ENCODE assay signal across 8 cellular contexts in the genomic region with DNA sequence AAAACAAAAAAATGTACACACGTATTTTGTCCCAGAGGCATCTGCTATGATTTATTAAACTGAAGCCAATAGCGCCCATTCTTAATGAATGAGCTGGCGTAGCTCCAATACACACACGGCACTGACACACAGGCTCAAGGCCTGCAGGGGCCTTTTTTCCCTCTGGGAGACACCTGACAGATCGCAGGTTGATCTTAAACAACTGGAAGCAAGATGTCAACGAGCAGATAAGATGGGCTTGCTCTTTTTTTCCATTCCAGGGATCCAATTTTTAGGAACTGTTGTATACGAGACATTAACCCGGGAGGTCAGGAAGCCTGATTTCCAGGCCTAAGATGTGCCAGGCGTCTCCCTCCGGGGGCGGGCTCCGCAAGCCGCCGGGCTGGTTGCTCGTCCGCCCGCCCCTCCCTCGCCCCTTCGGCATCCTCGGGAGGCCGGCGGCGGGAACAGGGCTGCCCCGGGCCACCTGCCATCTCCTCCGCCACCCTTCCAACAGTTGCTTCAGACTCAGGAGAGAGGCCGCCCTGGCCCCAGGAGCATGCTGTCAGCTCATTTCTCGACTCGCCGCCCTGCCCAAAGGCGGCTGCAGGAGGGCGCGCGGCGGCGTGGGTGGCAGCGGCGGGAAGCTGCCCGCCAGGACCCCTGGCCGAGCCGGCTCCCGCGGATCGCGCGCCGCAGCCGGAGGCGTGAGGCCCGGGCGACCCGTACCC. TPM values are rescaled to one million over a fixed set of nuclear protein-coding genes. Genes with fewer than 3 reads are reported as not detected.
DNase-seq lines count a peak whose midpoint lies in the region; ATAC-seq and TF ChIP-seq lines count a peak whose summit lies in the region.

No MANE protein-coding gene starts in this region.

- H3K4me1 ChIP-seq in OCI-LY7 (ENCODE audit: insufficient read depth, low read length, poor library complexity, severe bottlenecking), result peaks cover 29% of the 10 kb centered on the region
- H3K4me1 ChIP-seq in trophoblast cell (ENCODE audit: control insufficient read depth in 1 of 2, insufficient read depth in 2 of 2, low read length in 2 of 2), result peaks cover 0 to 4% of the 10 kb centered on the region in 2 experiments

- CTCF ChIA-PET in OCI-LY7 (lab: Charles Lee; ENCODE audit: unreplicated experiment), result interaction anchor here (0.7 kb wide), 1 partner anchor 7 kb away, joined by 3 read pairs; no protein-coding TSS in a partner anchor

- H2AFZ ChIP-seq in OCI-LY7 (ENCODE audit: low read length), result peak overlapping the region; percentile 41; the same call in 1 of the 2 replicates
- H2AFZ ChIP-seq in trophoblast cell (ENCODE audit: insufficient read depth, low read length, poor library complexity), result peak overlapping the region; percentile 77

- H3K27me3 Mint-ChIP-seq in glutamatergic neuron (ENCODE audit: unreplicated experiment), result peaks cover 13% of the 10 kb centered on the region

- H2BK12ac ChIP-seq in trophoblast cell (ENCODE audit: low read length), result no peak overlapping the region

- POLR2A ChIA-PET in OCI-LY7 (lab: Charles Lee), result interaction anchor here (0.7 to 1.8 kb wide), 6 partner anchors 9 to 634 kb away, joined by 3 to 10 read pairs (median 4); no protein-coding TSS in a partner anchor

- TF ChIP-seq CTCF in C4-2B (conservative IDR thresholded peaks at IDR 0.05) (no peak), OCI-LY7 (conservative IDR thresholded peaks at IDR 0.05; ENCODE audit: low read length) (no peak), glutamatergic neuron (IDR thresholded peaks at IDR 0.05; ENCODE audit: partially characterized antibody, unreplicated experiment) (no peak)

- no peak overlapping the region for H3K18ac ChIP-seq in trophoblast cell (ENCODE audit: low read length)

- H4K91ac ChIP-seq in trophoblast cell (ENCODE audit: low read depth, low read length), result no peak overlapping the region

- no TSS peak for BruUV-seq in OCI-LY7 (replicated peaks; lab: Mats Ljungman, UMichigan)

- H3K79me1 ChIP-seq in trophoblast cell (ENCODE audit: low read length), result no peaks in the 10 kb centered on the region

- H3K4me2 ChIP-seq in OCI-LY7 (ENCODE audit: low read length), result peak overlapping the region; percentile 95
- H3K4me2 ChIP-seq in trophoblast cell (ENCODE audit: low read length), result peak overlapping the region; percentile 99

- H3K14ac ChIP-seq in trophoblast cell (ENCODE audit: low read length), result no peak overlapping the region

- peak overlapping the region; percentile 80 for H3K27ac Mint-ChIP-seq in glutamatergic neuron (ENCODE audit: unreplicated experiment)

- intact Hi-C loops in OCI-LY7 (cut with micrococcal nuclease; ENCODE audit: unreplicated experiment), result loop anchor here (2.0 to 5.0 kb wide), 4 partner anchors 61 to 634 kb away; a partner anchor contains a TSS

- peak overlapping the region; percentile 93 for H3K4me3 ChIP-seq in OCI-LY7 (ENCODE audit: low read depth, low read length, poor library complexity, severe bottlenecking)
- peak overlapping the region; percentile 92 for H3K4me3 ChIP-seq in trophoblast cell (ENCODE audit: low read depth, low read length)

- H2BK5ac ChIP-seq in trophoblast cell (ENCODE audit: low read depth, low read length, poor library complexity), result no peak overlapping the region

- H3K27ac ChIP-seq in C4-2B (peak overlapping the region; percentile 82), OCI-LY7 (ENCODE audit: low read depth, low read length, poor library complexity, severe bottlenecking) (peak overlapping the region; percentile 62), trophoblast cell (ENCODE audit: low read depth, low read length) (no peak overlapping the region)

- H2BK120ac ChIP-seq in trophoblast cell (ENCODE audit: insufficient read depth, low read length, poor library complexity), result no peak overlapping the region

- no CpG with 5 or more reads among the region's 51 CpGs for WGBS in trophoblast cell (ENCODE audit: extremely low coverage, insufficient coverage, insufficient read length)

- H3K27me3 ChIP-seq in trophoblast cell (ENCODE audit: insufficient read depth, low read length), result no peaks in the 10 kb centered on the region

- no peak overlapping the region for H3K4ac ChIP-seq in trophoblast cell (ENCODE audit: low read depth, low read length)

- peaks cover 10% of the 10 kb centered on the region for H3K9me3 Mint-ChIP-seq in glutamatergic neuron (ENCODE audit: unreplicated experiment)

- H3K9me2 ChIP-seq in OCI-LY7 (ENCODE audit: insufficient read depth, low read length), result no peaks in the 10 kb centered on the region

- H3K4me1 Mint-ChIP-seq in glutamatergic neuron (ENCODE audit: low read depth, unreplicated experiment), result peaks cover 9% of the 10 kb centered on the region

- H3K23ac ChIP-seq in trophoblast cell (ENCODE audit: low read length), result no peak overlapping the region

- no peaks in the 10 kb centered on the region for H3K36me3 Mint-ChIP-seq in glutamatergic neuron (ENCODE audit: unreplicated experiment)

- H3K36me3 ChIP-seq in OCI-LY7 (ENCODE audit: insufficient read depth, low read length), result peaks cover 37% of the 10 kb centered on the region
- no peaks in the 10 kb centered on the region for H3K36me3 ChIP-seq in trophoblast cell (ENCODE audit: control insufficient read depth in 1 of 2, insufficient read depth in 2 of 2, low read length in 2 of 2)

- no peak overlapping the region for H3K9ac ChIP-seq in trophoblast cell (ENCODE audit: low read length)

- peaks cover 41% of the 10 kb centered on the region; the same call in 1 of the 2 replicates for H3K79me2 ChIP-seq in OCI-LY7 (ENCODE audit: insufficient read depth, low read depth, low read length)
- H3K79me2 ChIP-seq in trophoblast cell (ENCODE audit: control insufficient read depth, insufficient read depth, low read length, poor library complexity), result no peaks in the 10 kb centered on the region

- H4K8ac ChIP-seq in trophoblast cell (ENCODE audit: low read depth, low read length), result peak overlapping the region; percentile 47

- H4K12ac ChIP-seq in trophoblast cell (ENCODE audit: low read depth, low read length), result no peak overlapping the region

- no peak overlapping the region for H2AK5ac ChIP-seq in trophoblast cell (ENCODE audit: low read length)

- ATAC-seq in GM19397 (IDR thresholded peaks at IDR 0.05; ENCODE audit: unreplicated experiment), result peak; percentile 8
- peak; percentile 8 for ATAC-seq in HG03460 (IDR thresholded peaks at IDR 0.05; ENCODE audit: unreplicated experiment)

- H4K20me1 ChIP-seq in OCI-LY7 (ENCODE audit: insufficient read depth, low read length), result peaks cover 7% of the 10 kb centered on the region; the same call in 1 of the 2 replicates

- peak overlapping the region; percentile 92 for H3K4me3 Mint-ChIP-seq in glutamatergic neuron (ENCODE audit: unreplicated experiment)

- peak; percentile 52 for DNase-seq in OCI-LY7 (ENCODE audit: low spot score)
- peak; percentile 23 for DNase-seq in activated T-helper 9 cell treated with anti-CD3 and anti-CD28 coated beads, Interleukin-2, amount 50 U/mL, for 16 hours (ENCODE audit: low read depth)
- DNase-seq in glutamatergic neuron, result peak; percentile 54
- peak in 1 of 2 donors; percentile 33 for DNase-seq in trophoblast cell
- DNase-seq in cerebellar nuclear complex (lab: John Stamatoyannopoulos, UW), result no peak

- no peaks in the 10 kb centered on the region for H3K9me3 ChIP-seq in OCI-LY7 (ENCODE audit: low read length)
- no peaks in the 10 kb centered on the region for H3K9me3 ChIP-seq in trophoblast cell (ENCODE audit: insufficient read depth, low read depth, low read length)

RNA-seq across cellular contexts. Expression of a gene that starts 0.7 kb away (rescaled TPM):
- 15.4 and 24.3 TPM in 2 replicates for total RNA-seq in OCI-LY7 (2014; rRNA removed; shearing (Covaris generic))
- 27.0 and 27.2 TPM in 2 replicates for total RNA-seq in OCI-LY7 (2022)
- total RNA-seq in glutamatergic neuron (ENCODE audit: unreplicated experiment), result 25.1 TPM
- polyA plus RNA-seq in trophoblast cell (2013), result 5.5 and 6.0 TPM in 2 replicates

RNA-seq across cellular contexts. Expression of a gene that starts 1.0 kb away (rescaled TPM):
- total RNA-seq in OCI-LY7 (2014; rRNA removed; shearing (Covaris generic)), result 11.7 and 15.1 TPM in 2 replicates
- total RNA-seq in OCI-LY7 (2022), result 21.2 and 21.9 TPM in 2 replicates
- total RNA-seq in glutamatergic neuron (ENCODE audit: unreplicated experiment), result 18.3 TPM
- 14.3 and 14.6 TPM in 2 replicates for polyA plus RNA-seq in trophoblast cell (2013)

Comparison
In these comparisons a context has a peak if more than half of its experiments do, and no peak if none do; other contexts are left out.
1. DNase-seq: peak in OCI-LY7 (single experiment), activated T-helper 9 cell treated with anti-CD3 and anti-CD28 coated beads, Interleukin-2, amount 50 U/mL, for 16 hours (single experiment) and glutamatergic neuron (single experiment); none in cerebellar nuclear complex (0 of 2).